Comparison of ENCODE assay signal across 1 cellular context in the genomic region with DNA sequence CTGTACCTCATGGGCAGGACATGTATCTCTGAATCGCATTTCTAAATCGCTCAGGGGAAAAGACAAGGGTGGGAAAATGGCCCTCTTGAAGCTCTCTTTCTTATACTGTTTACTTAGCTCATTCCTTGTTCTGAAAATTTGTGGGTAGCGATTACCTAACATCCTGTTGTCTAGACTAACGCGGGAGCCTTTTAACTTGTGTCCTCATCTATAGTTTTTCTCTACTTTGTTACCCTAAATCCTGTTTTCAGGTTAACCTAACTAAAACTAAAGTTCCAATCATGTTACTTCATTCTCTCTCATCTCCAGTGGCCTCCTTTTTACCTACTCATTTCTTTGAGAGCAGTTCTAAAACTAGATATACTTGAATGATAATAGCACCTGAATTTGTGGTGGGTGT.
TF ChIP-seq lines count a peak whose summit lies in the region.

No MANE protein-coding gene starts in this region.

TF ChIP-seq in K562, 482 proteins besides CTCF, POLR2A, EP300 and RAD21 (continued from another document):
- no peak for TF ChIP-seq REST (CRISPR knock-in tag; IDR thresholded peaks at IDR 0.05; ENCODE audit: low read depth)
- no peak for TF ChIP-seq PREB (CRISPR knock-in tag; IDR thresholded peaks at IDR 0.05)
- no peak for TF ChIP-seq HDAC3 (IDR thresholded peaks at IDR 0.05; ENCODE audit: borderline replicate concordance, partially characterized antibody)
- TF ChIP-seq ZNF644 (tag; IDR thresholded peaks at IDR 0.05; ENCODE audit: low read depth) = no peak
- no peak for TF ChIP-seq CEBPZ (IDR thresholded peaks at IDR 0.05; ENCODE audit: borderline replicate concordance, low read depth, low read length)
- TF ChIP-seq CHD1 (IDR thresholded peaks at IDR 0.05; ENCODE audit: low read length) = no peak
- TF ChIP-seq, protein P1, sequence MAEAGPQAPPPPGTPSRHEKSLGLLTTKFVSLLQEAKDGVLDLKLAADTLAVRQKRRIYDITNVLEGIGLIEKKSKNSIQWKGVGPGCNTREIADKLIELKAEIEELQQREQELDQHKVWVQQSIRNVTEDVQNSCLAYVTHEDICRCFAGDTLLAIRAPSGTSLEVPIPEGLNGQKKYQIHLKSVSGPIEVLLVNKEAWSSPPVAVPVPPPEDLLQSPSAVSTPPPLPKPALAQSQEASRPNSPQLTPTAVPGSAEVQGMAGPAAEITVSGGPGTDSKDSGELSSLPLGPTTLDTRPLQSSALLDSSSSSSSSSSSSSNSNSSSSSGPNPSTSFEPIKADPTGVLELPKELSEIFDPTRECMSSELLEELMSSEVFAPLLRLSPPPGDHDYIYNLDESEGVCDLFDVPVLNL (CRISPR knock-in tag; IDR thresholded peaks at IDR 0.05; ENCODE audit: low read depth) = no peak
- no peak for TF ChIP-seq TCF7L2 (IDR thresholded peaks at IDR 0.05; ENCODE audit: low read depth, low read length)
- TF ChIP-seq SIN3A (IDR thresholded peaks at IDR 0.05; ENCODE audit: borderline replicate concordance in 2 of 2, control insufficient read depth in 1 of 2, low read depth in 2 of 2, low read length in 2 of 2) = no peak
- no peak for TF ChIP-seq FUS (optimal IDR thresholded peaks at IDR 0.05; ENCODE audit: low read depth, low read length)
- no peak for TF ChIP-seq PHF8 (IDR thresholded peaks at IDR 0.05; ENCODE audit: borderline replicate concordance, low read length)
- no peak for TF ChIP-seq CSDE1 (IDR thresholded peaks at IDR 0.05)
- TF ChIP-seq HSF4 (CRISPR knock-in tag; IDR thresholded peaks at IDR 0.05; ENCODE audit: borderline replicate concordance) = no peak
- TF ChIP-seq, protein P2, sequence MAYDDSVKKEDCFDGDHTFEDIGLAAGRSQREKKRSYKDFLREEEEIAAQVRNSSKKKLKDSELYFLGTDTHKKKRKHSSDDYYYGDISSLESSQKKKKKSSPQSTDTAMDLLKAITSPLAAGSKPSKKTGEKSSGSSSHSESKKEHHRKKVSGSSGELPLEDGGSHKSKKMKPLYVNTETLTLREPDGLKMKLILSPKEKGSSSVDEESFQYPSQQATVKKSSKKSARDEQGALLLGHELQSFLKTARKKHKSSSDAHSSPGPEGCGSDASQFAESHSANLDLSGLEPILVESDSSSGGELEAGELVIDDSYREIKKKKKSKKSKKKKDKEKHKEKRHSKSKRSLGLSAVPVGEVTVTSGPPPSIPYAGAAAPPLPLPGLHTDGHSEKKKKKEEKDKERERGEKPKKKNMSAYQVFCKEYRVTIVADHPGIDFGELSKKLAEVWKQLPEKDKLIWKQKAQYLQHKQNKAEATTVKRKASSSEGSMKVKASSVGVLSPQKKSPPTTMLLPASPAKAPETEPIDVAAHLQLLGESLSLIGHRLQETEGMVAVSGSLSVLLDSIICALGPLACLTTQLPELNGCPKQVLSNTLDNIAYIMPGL (CRISPR knock-in tag; IDR thresholded peaks at IDR 0.05) = no peak
- TF ChIP-seq USF1 (CRISPR knock-in tag; IDR thresholded peaks at IDR 0.05) = no peak
